In the genomic region with DNA sequence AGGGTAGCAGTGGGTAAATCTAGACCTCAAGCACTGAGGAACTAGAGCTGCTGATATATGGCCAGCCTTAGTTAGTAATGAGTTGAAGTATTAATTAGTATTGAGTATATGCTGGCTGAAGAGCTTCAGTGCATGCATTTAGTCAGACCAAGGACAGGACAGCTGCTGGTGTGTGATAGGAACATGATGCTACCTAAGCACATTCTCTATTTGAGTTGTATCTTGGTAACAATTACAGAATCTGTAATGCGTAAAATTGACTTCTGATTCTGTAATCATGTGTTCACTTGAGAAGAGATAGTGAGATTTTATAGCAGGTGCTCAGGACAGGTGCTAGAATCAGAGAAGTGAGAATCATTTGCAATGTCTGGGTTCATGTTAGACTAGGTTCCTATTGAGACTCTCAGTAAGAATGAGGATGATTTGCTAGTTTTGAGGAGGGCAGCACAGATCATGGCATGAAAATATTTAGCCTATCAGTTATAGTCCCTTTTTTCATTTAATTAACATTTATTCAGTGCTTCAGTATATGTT, we compare ENCODE assay signal across 25 cellular contexts.
DNase-seq lines count a peak whose midpoint lies in the region; ATAC-seq, FAIRE-seq and TF ChIP-seq lines count a peak whose summit lies in the region.
"Had no signal": no experiment of that assay in that cellular context is flagged by ENCODE, and none has a peak within 500 bp of the region (broad histone marks: within the 10 kb centered on the region; RNA-seq: fewer than 3 reads in every experiment).

No MANE protein-coding gene starts in this region.

- DNase-seq in GM12892 (ENCODE audit: insufficient read length) (no peak), SJCRH30 (no peak), esophagus muscularis mucosa (ENCODE audit: extremely low spot score) (no peak), globus pallidus (ENCODE audit: low spot score) (no peak)
- DNase-seq: activated CD4-positive, alpha-beta T cell treated with anti-CD3 and anti-CD28 coated beads, Interleukin-2, amount 10 ng/mL, durations not matched to agents 7 days and 5 days; activated naive CD4-positive, alpha-beta T cell treated with anti-CD3 and anti-CD28 coated beads, Interleukin-2, amount 10 ng/mL, durations not matched to agents 7 days and 5 days; amniotic stem cell; effector CD4-positive, alpha-beta T cell; GOT3; heart left ventricle; Karpas-422; mammary epithelial cell; NCI-H1694 treated with DMSO at 0.1 percent for 48 hours; NCI-H2227 treated with DMSO at 0.1 percent for 48 hours; NCI-H774; OCI-M1; stomach; transverse colon; WERI-Rb-1 had no signal

- no peak for TF ChIP-seq EP300 in esophagus muscularis mucosa (IDR thresholded peaks at IDR 0.05)

- H3K36me3 ChIP-seq in SJCRH30 (no peaks in the 10 kb centered on the region), esophagus muscularis mucosa (no peaks in the 10 kb centered on the region)
- H3K36me3 ChIP-seq: heart left ventricle, stomach, transverse colon, WERI-Rb-1 had no signal

- H3K9me3 ChIP-seq in SJCRH30 (replicated peaks): no peaks in the 10 kb centered on the region
- no peaks in the 10 kb centered on the region for H3K9me3 ChIP-seq in esophagus muscularis mucosa
- H3K9me3 ChIP-seq: stomach, transverse colon had no signal

- intact Hi-C loops in esophagus muscularis mucosa (cut with DNase I): no loop called here

- WGBS in esophagus muscularis mucosa: 91% methylated on average over 1 of the region's 1 CpG

- TF ChIP-seq POLR2A in GM12892 (IDR thresholded peaks at IDR 0.05; ENCODE audit: low read depth, low read length) (no peak), esophagus muscularis mucosa (IDR thresholded peaks at IDR 0.05; ENCODE audit: low read depth) (no peak)

- H3K4me3 ChIP-seq in SJCRH30 (no peak overlapping the region), esophagus muscularis mucosa (no peak overlapping the region)
- H3K4me3 ChIP-seq: heart left ventricle, stomach, transverse colon had no signal

- no peak for TF ChIP-seq CTCF in esophagus muscularis mucosa (IDR thresholded peaks at IDR 0.05)

- no peak overlapping the region for H3K27ac ChIP-seq in SJCRH30
- no peak overlapping the region for H3K27ac ChIP-seq in esophagus muscularis mucosa (replicated peaks in 1 of 4)
- H3K27ac ChIP-seq: C4-2B, epithelial cell of prostate, heart left ventricle, stomach, transverse colon, WERI-Rb-1 had no signal

- H3K27me3 ChIP-seq in SJCRH30: no peaks in the 10 kb centered on the region; the same call in 1 of the 2 replicates
- H3K27me3 ChIP-seq in esophagus muscularis mucosa: no peaks in the 10 kb centered on the region
- H3K27me3 ChIP-seq: heart left ventricle, stomach, transverse colon had no signal

- no peaks in the 10 kb centered on the region for H3K4me1 ChIP-seq in SJCRH30
- H3K4me1 ChIP-seq in esophagus muscularis mucosa: no peaks in the 10 kb centered on the region
- H3K4me1 ChIP-seq: heart left ventricle, stomach, transverse colon had no signal

- FAIRE-seq in GM12892 (lab: Jason Lieb, UNC): peak; percentile 61

- ATAC-seq in GM19035 (IDR thresholded peaks at IDR 0.05; ENCODE audit: unreplicated experiment): peak; percentile 34
- peak; percentile 30 for ATAC-seq in HG02798 (IDR thresholded peaks at IDR 0.05; ENCODE audit: poor library complexity, unreplicated experiment)
- ATAC-seq in HG03432 (IDR thresholded peaks at IDR 0.05; ENCODE audit: unreplicated experiment): peak; percentile 32
- no peak for ATAC-seq in HG02642 (IDR thresholded peaks at IDR 0.05; ENCODE audit: poor library complexity, unreplicated experiment)
- ATAC-seq: heart left ventricle had no signal
